Comparison of ENCODE assay signal across 9 cellular contexts in the genomic region with DNA sequence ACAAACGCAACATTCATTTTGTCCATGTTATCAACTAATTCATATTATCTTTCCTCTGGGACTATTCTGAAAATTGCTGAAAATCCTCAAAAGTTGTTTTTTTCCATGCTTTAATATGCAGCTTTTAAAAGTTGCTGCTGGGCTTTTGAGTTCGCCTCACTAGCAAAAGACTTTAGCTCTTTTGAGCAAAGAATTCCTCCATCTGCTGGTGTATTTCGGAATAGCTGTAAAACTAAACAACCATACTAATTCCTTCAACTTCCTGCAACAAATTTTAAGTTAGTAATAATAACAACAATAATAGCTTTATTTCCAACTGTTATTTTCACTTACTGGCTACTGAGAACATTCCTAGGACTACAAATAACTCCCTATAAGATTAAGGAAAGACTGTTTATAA. TPM values are rescaled to one million over a fixed set of nuclear protein-coding genes. Genes with fewer than 3 reads are reported as not detected.
DNase-seq lines count a peak whose midpoint lies in the region; TF ChIP-seq lines count a peak whose summit lies in the region.
"Had no signal": no experiment of that assay in that cellular context is flagged by ENCODE, and none has a peak within 500 bp of the region (broad histone marks: within the 10 kb centered on the region; RNA-seq: fewer than 3 reads in every experiment).

No MANE protein-coding gene starts in this region.

- H3K9me3 ChIP-seq in esophagus muscularis mucosa, result no peaks in the 10 kb centered on the region

- POLR2A ChIA-PET in activated CD4-positive, alpha-beta memory T cell treated with anti-CD3 and anti-CD28 coated beads for 36 hours (lab: Charles Lee), result no interaction called here

- no peaks in the 10 kb centered on the region for H3K9me3 Mint-ChIP-seq in activated CD4-positive, alpha-beta memory T cell treated with anti-CD3 and anti-CD28 coated beads for 36 hours
- H3K9me3 Mint-ChIP-seq: IgD-negative memory B cell had no signal

- H3K4me3 ChIP-seq in esophagus muscularis mucosa, result no peak overlapping the region
- H3K4me3 ChIP-seq in retinal pigment epithelial cell (ENCODE audit: low read length), result no peak overlapping the region

- TF ChIP-seq POLR2A in esophagus muscularis mucosa (IDR thresholded peaks at IDR 0.05; ENCODE audit: low read depth), result no peak

- peaks cover 11% of the 10 kb centered on the region for H3K36me3 Mint-ChIP-seq in activated CD4-positive, alpha-beta memory T cell treated with anti-CD3 and anti-CD28 coated beads for 36 hours
- H3K36me3 Mint-ChIP-seq: IgD-negative memory B cell had no signal

- 37% methylated on average over 3 of the region's 3 CpGs for WGBS in esophagus muscularis mucosa

- no peaks in the 10 kb centered on the region for H3K4me1 ChIP-seq in esophagus muscularis mucosa

- no peak overlapping the region for H3K4me3 Mint-ChIP-seq in activated CD4-positive, alpha-beta memory T cell treated with anti-CD3 and anti-CD28 coated beads for 36 hours

- no peaks in the 10 kb centered on the region for H3K27me3 Mint-ChIP-seq in activated CD4-positive, alpha-beta memory T cell treated with anti-CD3 and anti-CD28 coated beads for 36 hours
- H3K27me3 Mint-ChIP-seq: IgD-negative memory B cell had no signal

- H3K27ac Mint-ChIP-seq in activated CD4-positive, alpha-beta memory T cell treated with anti-CD3 and anti-CD28 coated beads for 36 hours, result no peak overlapping the region
- H3K27ac Mint-ChIP-seq: IgD-negative memory B cell had no signal

- peaks cover 0 to 58% (median 14%) of the 10 kb centered on the region in 4 donors for H3K36me3 ChIP-seq in esophagus muscularis mucosa

- no peak for TF ChIP-seq EP300 in esophagus muscularis mucosa (IDR thresholded peaks at IDR 0.05)

- H3K4me1 Mint-ChIP-seq in activated CD4-positive, alpha-beta memory T cell treated with anti-CD3 and anti-CD28 coated beads for 36 hours (ENCODE audit: low read depth), result peaks cover 2% of the 10 kb centered on the region
- H3K4me1 Mint-ChIP-seq: IgD-negative memory B cell had no signal

- DNase-seq in DMS53 (lab: John Stamatoyannopoulos, UW), result peak; percentile 47
- no peak for DNase-seq in DMS53 treated with DMSO at 0.1 percent for 48 hours (lab: John Stamatoyannopoulos, UW; ENCODE audit: unreplicated experiment)
- DNase-seq in NCI-H460 (ENCODE audit: extremely low read depth, low read depth), result peak; percentile 38
- DNase-seq in esophagus muscularis mucosa (ENCODE audit: extremely low spot score), result no peak
- no peak for DNase-seq in retinal pigment epithelial cell (ENCODE audit: low read depth)
- DNase-seq in COLO829 (ENCODE audit: low spot score), result no peak
- DNase-seq in activated CD4-positive, alpha-beta memory T cell treated with anti-CD3 and anti-CD28 coated beads for 36 hours, result no peak
- DNase-seq in KG1 (lab: John Stamatoyannopoulos, UW), result no peak

- no peak overlapping the region for H3K27ac ChIP-seq in esophagus muscularis mucosa (replicated peaks in 1 of 4)

- H3K27me3 ChIP-seq in esophagus muscularis mucosa, result no peaks in the 10 kb centered on the region

- CTCF ChIA-PET in activated CD4-positive, alpha-beta memory T cell treated with anti-CD3 and anti-CD28 coated beads for 36 hours (lab: Charles Lee), result interaction anchor here (1.1 to 1.9 kb wide), 4 partner anchors 11 to 302 kb away, joined by 3 to 13 read pairs (median 6); no protein-coding TSS in a partner anchor

- intact Hi-C loops in esophagus muscularis mucosa (cut with DNase I), result loop anchor here (5.0 kb wide), 1 partner anchor 300 kb away; no protein-coding TSS in a partner anchor
- intact Hi-C loops in activated CD4-positive, alpha-beta memory T cell treated with anti-CD3 and anti-CD28 coated beads for 36 hours (cut with micrococcal nuclease), result loop anchor here (5.0 kb wide), 1 partner anchor 300 kb away; no protein-coding TSS in a partner anchor

- peak; percentile 47 to 53 (median 48) for TF ChIP-seq CTCF in esophagus muscularis mucosa (IDR thresholded peaks at IDR 0.05)
- peak; percentile 52 for TF ChIP-seq CTCF in retinal pigment epithelial cell (conservative IDR thresholded peaks at IDR 0.05; ENCODE audit: low read depth, low read length)

RNA-seq across cellular contexts. Expression of a gene that starts 14.2 kb away (rescaled TPM):
- total RNA-seq in NCI-H460 (2014; rRNA removed; shearing (Covaris generic)), result 10.1 and 10.2 TPM in 2 replicates
- 47.4 and 71.6 TPM in 2 replicates for polyA plus RNA-seq in NCI-H460 (2014; cell fraction: nucleus; rRNA removed)
- total RNA-seq in esophagus muscularis mucosa, result 10 to 100 TPM; 13.4 to 20.8 (median 17.0) TPM
- 10 to 100 TPM; 46.5 to 53.3 TPM for total RNA-seq in activated CD4-positive, alpha-beta memory T cell treated with anti-CD3 and anti-CD28 coated beads for 36 hours

Comparison
In these comparisons a context has a peak if more than half of its experiments do, and no peak if none do; other contexts are left out.
1. DNase-seq: peak in DMS53 (single experiment) and NCI-H460 (single experiment); none in DMS53 treated with DMSO at 0.1 percent for 48 hours (single experiment), esophagus muscularis mucosa (single experiment), retinal pigment epithelial cell (single experiment), COLO829 (single experiment), activated CD4-positive, alpha-beta memory T cell treated with anti-CD3 and anti-CD28 coated beads for 36 hours (single experiment) and KG1 (single experiment).